29 cellular contexts compared by ENCODE assay signal in the genomic region with DNA sequence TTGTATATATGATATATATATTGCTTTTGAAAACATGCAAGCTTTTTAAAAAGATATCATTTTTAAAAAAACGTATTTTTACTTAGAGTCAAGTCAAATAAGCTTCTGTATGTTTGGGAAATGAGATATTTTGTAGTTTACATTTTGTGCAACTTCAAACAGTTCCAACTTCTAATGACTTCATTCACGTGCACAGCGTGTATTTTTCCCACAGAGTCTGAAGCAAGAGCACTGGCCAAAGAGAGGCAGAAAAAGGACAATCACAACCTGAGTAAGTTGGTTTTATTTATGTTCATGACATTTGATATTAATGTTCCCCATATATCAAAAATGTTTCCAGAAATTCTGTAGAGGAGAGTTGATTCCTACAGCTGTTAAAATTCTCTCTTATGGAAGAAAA. TPM values are rescaled to one million over a fixed set of nuclear protein-coding genes. Genes with fewer than 3 reads are reported as not detected.
"Had no signal": no experiment of that assay in that cellular context is flagged by ENCODE, and none has a peak within 500 bp of the region (broad histone marks: within the 10 kb centered on the region; RNA-seq: fewer than 3 reads in every experiment).

No MANE protein-coding gene starts in this region.

- DNase-seq: stimulated activated CD4-positive, alpha-beta T cell treated with anti-CD3 and anti-CD28 coated beads, Interleukin-2, amount 100 ng/mL, for 48 hours; stimulated activated CD4-positive, alpha-beta T cell treated with anti-CD3 and anti-CD28 coated beads, Interleukin-4, amount 100 ng/mL, for 1 hour; stimulated activated CD4-positive, alpha-beta T cell treated with anti-CD3 and anti-CD28 coated beads, Interleukin-4, amount 100 ng/mL, for 24 hours; stimulated activated CD4-positive, alpha-beta T cell treated with anti-CD3 and anti-CD28 coated beads, Interleukin-4, amount 100 ng/mL, for 4 hours; stimulated activated CD8-positive, alpha-beta memory T cell treated with anti-CD3 and anti-CD28 coated beads, Interleukin-4, amount 100 ng/mL, for 48 hours; stimulated activated naive B cell treated with anti-CD40 and anti-IgM and Interleukin-4, amounts not matched to agents 10 μg/mL and 1 μg/mL and 100 μg/mL, for 72 hours; stimulated activated naive CD4-positive, alpha-beta T cell; stimulated activated naive CD4-positive, alpha-beta T cell treated with Interleukin-2 at 50 U/mL for 16 hours; stimulated activated naive CD8-positive, alpha-beta T cell treated with anti-CD3 and anti-CD28 coated beads, Interleukin-15, amount 100 ng/mL, for 72 hours; stimulated activated naive CD8-positive, alpha-beta T cell treated with anti-CD3 and anti-CD28 coated beads, Interleukin-15, Interleukin-2, amounts not matched to agents 100 U/mL and 50 U/mL, for 24 hours; stomach; substantia nigra; testis; thyroid gland; tibial artery; transverse colon; trophoblast cell; upper lobe of left lung; upper lobe of right lung; uterus had no signal

- H3K36me3 ChIP-seq: thoracic aorta, transverse colon, uterus, vagina had no signal

- H3K9me3 ChIP-seq: stomach, suprapubic skin, testis, thoracic aorta, thyroid gland, tibial artery, tibial nerve, transverse colon, upper lobe of left lung, upper lobe of right lung, uterus, vagina had no signal

- H3K4me3 ChIP-seq: stomach, suprapubic skin, testis, thoracic aorta, thyroid gland, tibial artery, tibial nerve, transverse colon, upper lobe of left lung, upper lobe of right lung, uterus, vagina had no signal

- H3K27ac ChIP-seq: stomach, suprapubic skin, testis, thoracic aorta, thyroid gland, tibial artery, tibial nerve, transverse colon, upper lobe of left lung, upper lobe of right lung, uterus, vagina had no signal

- ATAC-seq: stimulated activated effector memory CD8-positive, alpha-beta T cell treated with anti-CD3 and anti-CD28 coated beads, Interleukin-12 subunit alpha, Interleukin-12 subunit beta, amount 100 ng/mL, for 72 hours; stimulated activated memory B cell treated with anti-CD40 and anti-IgM and Interleukin-4, amounts not matched to agents 10 μg/mL and 1 μg/mL and 100 μg/mL, for 72 hours; stimulated activated naive B cell treated with anti-CD40 and anti-IgM and Interleukin-4, amounts not matched to agents 10 μg/mL and 1 μg/mL and 100 μg/mL, for 72 hours; stimulated activated naive CD8-positive, alpha-beta T cell treated with anti-CD3 and anti-CD28 coated beads, Interleukin-15, amount 100 ng/mL, for 72 hours; stimulated activated naive CD8-positive, alpha-beta T cell treated with anti-CD3 and anti-CD28 coated beads, Interleukin-15, Interleukin-2, amounts not matched to agents 100 U/mL and 50 U/mL, for 24 hours; upper lobe of right lung had no signal

- H3K27me3 ChIP-seq: stomach, suprapubic skin, testis, thyroid gland, tibial artery, tibial nerve, transverse colon, upper lobe of left lung, upper lobe of right lung, uterus, vagina had no signal

- FAIRE-seq: urothelium cell line had no signal

- H3K4me1 ChIP-seq: suprapubic skin, thyroid gland, tibial artery, upper lobe of left lung, upper lobe of right lung had no signal

RNA-seq across cellular contexts. Expression of gene SAMMSON, which starts 47.9 kb away (rescaled TPM):
- total RNA-seq: temporal lobe, transverse colon, upper lobe of right lung, ureter, vagina had no signal
